In the genomic region with DNA sequence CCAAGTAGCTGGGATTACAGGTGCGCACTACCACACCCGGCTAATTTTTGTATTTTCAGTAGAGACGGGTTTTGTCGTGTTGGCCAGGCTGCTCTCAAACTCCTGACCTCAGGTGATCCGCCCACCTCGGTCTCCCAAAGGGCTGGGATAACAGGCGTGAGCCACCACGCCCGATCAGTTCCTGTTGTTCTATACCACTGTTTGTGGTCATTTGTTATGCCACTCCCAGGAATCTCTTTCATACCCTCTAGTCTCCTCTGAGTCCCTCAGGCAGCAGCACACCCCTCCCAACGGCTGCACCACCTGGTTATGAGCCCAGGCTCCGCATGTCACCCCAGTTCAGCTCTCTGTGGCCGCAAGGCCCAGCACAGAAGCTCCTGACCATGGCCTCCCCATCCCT, we compare ENCODE assay signal across 30 cellular contexts.
"Had no signal": no experiment of that assay in that cellular context is flagged by ENCODE, and none has a peak within 500 bp of the region (broad histone marks: within the 10 kb centered on the region; RNA-seq: fewer than 3 reads in every experiment).

No MANE protein-coding gene starts in this region.

- DNase-seq: colonic mucosa; effector CD8-positive, alpha-beta T cell; endodermal cell; foreskin fibroblast; glutamatergic neuron; heart right ventricle; hippocampal formation; left cardiac atrium; left lung; mesenchymal stem cell; midbrain; naive thymus-derived CD4-positive, alpha-beta T cell; occipital lobe; pancreas; spleen; stimulated activated CD4-positive, alpha-beta T cell treated with anti-CD3 and anti-CD28 coated beads, Interleukin-4, amount 100 ng/mL, for 4 hours; stimulated activated naive B cell treated with anti-CD40 and anti-IgM and Interleukin-4, amounts not matched to agents 10 μg/mL and 1 μg/mL and 100 μg/mL, for 72 hours; transverse colon; upper lobe of right lung; uterus had no signal

- H3K4me1 ChIP-seq: colonic mucosa, left lung, pancreas, spleen, upper lobe of right lung, uterus had no signal

- H3K4me3 Mint-ChIP-seq: dendritic cell treated with granulocyte-macrophage colony-stimulating factor and Interleukin-4, amounts not matched to agents 40 ng/mL and 50 ng/mL, for 4 days; endodermal cell; naive thymus-derived CD4-positive, alpha-beta T cell; nephron; stimulated activated naive B cell treated with anti-CD40 and anti-IgM and Interleukin-4, amounts not matched to agents 10 μg/mL and 1 μg/mL and 100 μg/mL, for 72 hours; stimulated activated naive CD8-positive, alpha-beta T cell treated with anti-CD3 and anti-CD28 coated beads, Interleukin-15, Interleukin-2, amounts not matched to agents 100 ng/mL and 50 ng/mL, for 24 hours had no signal

- H3K4me3 ChIP-seq: colonic mucosa, gastroesophageal sphincter, heart right ventricle, left lung, pancreas, prostate gland, right atrium auricular region, skin epidermis, spleen, suprapubic skin, transverse colon, upper lobe of right lung, uterus had no signal

- H3K4me1 Mint-ChIP-seq: endodermal cell; stimulated activated naive B cell treated with anti-CD40 and anti-IgM and Interleukin-4, amounts not matched to agents 10 μg/mL and 1 μg/mL and 100 μg/mL, for 72 hours had no signal

- H3K27me3 Mint-ChIP-seq: dendritic cell treated with granulocyte-macrophage colony-stimulating factor and Interleukin-4, amounts not matched to agents 40 ng/mL and 50 ng/mL, for 4 days; stimulated activated naive B cell treated with anti-CD40 and anti-IgM and Interleukin-4, amounts not matched to agents 10 μg/mL and 1 μg/mL and 100 μg/mL, for 72 hours; stimulated activated naive CD8-positive, alpha-beta T cell treated with anti-CD3 and anti-CD28 coated beads, Interleukin-15, Interleukin-2, amounts not matched to agents 100 ng/mL and 50 ng/mL, for 24 hours had no signal

- H3K27ac ChIP-seq: colonic mucosa, epithelial cell of prostate, gastroesophageal sphincter, heart right ventricle, left lung, pancreas, prostate gland, right atrium auricular region, skin epidermis, spleen, suprapubic skin, transverse colon, upper lobe of right lung, uterus had no signal

- H3K27ac Mint-ChIP-seq: dendritic cell treated with granulocyte-macrophage colony-stimulating factor and Interleukin-4, amounts not matched to agents 40 ng/mL and 50 ng/mL, for 4 days; endodermal cell; naive thymus-derived CD4-positive, alpha-beta T cell; nephron; stimulated activated naive B cell treated with anti-CD40 and anti-IgM and Interleukin-4, amounts not matched to agents 10 μg/mL and 1 μg/mL and 100 μg/mL, for 72 hours; stimulated activated naive CD8-positive, alpha-beta T cell treated with anti-CD3 and anti-CD28 coated beads, Interleukin-15, Interleukin-2, amounts not matched to agents 100 ng/mL and 50 ng/mL, for 24 hours had no signal

- H3K36me3 ChIP-seq: colonic mucosa, gastroesophageal sphincter, heart right ventricle, left lung, pancreas, prostate gland, right atrium auricular region, spleen, suprapubic skin, transverse colon, upper lobe of right lung, uterus had no signal

- H3K27me3 ChIP-seq: colonic mucosa, gastroesophageal sphincter, heart right ventricle, left lung, pancreas, right atrium auricular region, spleen, suprapubic skin, transverse colon, upper lobe of right lung, uterus had no signal

- ATAC-seq: esophagus mucosa; gastroesophageal sphincter; heart right ventricle; left cardiac atrium; left lung; naive thymus-derived CD4-positive, alpha-beta T cell; pancreas; stimulated activated naive B cell treated with anti-CD40 and anti-IgM and Interleukin-4, amounts not matched to agents 10 μg/mL and 1 μg/mL and 100 μg/mL, for 72 hours; upper lobe of right lung had no signal

- H3K9me3 Mint-ChIP-seq: dendritic cell treated with granulocyte-macrophage colony-stimulating factor and Interleukin-4, amounts not matched to agents 40 ng/mL and 50 ng/mL, for 4 days; stimulated activated naive B cell treated with anti-CD40 and anti-IgM and Interleukin-4, amounts not matched to agents 10 μg/mL and 1 μg/mL and 100 μg/mL, for 72 hours; stimulated activated naive CD8-positive, alpha-beta T cell treated with anti-CD3 and anti-CD28 coated beads, Interleukin-15, Interleukin-2, amounts not matched to agents 100 ng/mL and 50 ng/mL, for 24 hours had no signal

- H3K9me3 ChIP-seq: colonic mucosa, gastroesophageal sphincter, heart right ventricle, left lung, pancreas, prostate gland, right atrium auricular region, spleen, suprapubic skin, transverse colon, upper lobe of right lung, uterus had no signal
